21 cellular contexts compared by ENCODE assay signal in genomic region chr2:240630771-240631560, GRCh38. TPM values are rescaled to one million over a fixed set of nuclear protein-coding genes. Genes with fewer than 3 reads are reported as not detected.
"Had no signal": no experiment of that assay in that cellular context is flagged by ENCODE, and none has a peak within 500 bp of the region (broad histone marks: within the 10 kb centered on the region; RNA-seq: fewer than 3 reads in every experiment).

No MANE protein-coding gene starts in this region.

- H3K27me3 Mint-ChIP-seq: activated CD8-positive, alpha-beta memory T cell treated with anti-CD3 and anti-CD28 coated beads, Interleukin-2, amount 10 ng/mL, durations not matched to agents 7 days and 5 days; activated naive CD8-positive, alpha-beta T cell; activated T-cell treated with anti-CD3 and anti-CD28 coated beads, Interleukin-2, amount 50 U/mL, for 24 hours; dendritic cell treated with granulocyte-macrophage colony-stimulating factor and Interleukin-4, amounts not matched to agents 40 ng/mL and 50 ng/mL, for 4 days; stimulated activated naive CD8-positive, alpha-beta T cell treated with anti-CD3 and anti-CD28 coated beads, Interleukin-15, amount 100 ng/mL, for 72 hours had no signal

- H3K4me1 ChIP-seq: body of pancreas, gastrocnemius medialis, uterus had no signal

- H3K36me3 ChIP-seq: gastrocnemius medialis, heart left ventricle, uterus had no signal

- H3K4me3 Mint-ChIP-seq: activated CD8-positive, alpha-beta memory T cell treated with anti-CD3 and anti-CD28 coated beads, Interleukin-2, amount 10 ng/mL, durations not matched to agents 7 days and 5 days; activated naive CD8-positive, alpha-beta T cell; activated T-cell treated with anti-CD3 and anti-CD28 coated beads, Interleukin-2, amount 50 U/mL, for 24 hours; dendritic cell treated with granulocyte-macrophage colony-stimulating factor and Interleukin-4, amounts not matched to agents 40 ng/mL and 50 ng/mL, for 4 days; nephron; stimulated activated naive CD8-positive, alpha-beta T cell treated with anti-CD3 and anti-CD28 coated beads, Interleukin-15, amount 100 ng/mL, for 72 hours had no signal

- H3K4me3 ChIP-seq: body of pancreas, gastrocnemius medialis, heart left ventricle, testis, uterus had no signal

- H3K27me3 ChIP-seq: body of pancreas, heart left ventricle, testis, uterus had no signal

- DNase-seq: activated CD4-positive, alpha-beta T cell treated with anti-CD3 and anti-CD28 coated beads, Interleukin-2, amount 50 U/mL, for 4 hours; activated CD8-positive, alpha-beta memory T cell treated with anti-CD3 and anti-CD28 coated beads, Interleukin-2, amount 10 ng/mL, durations not matched to agents 7 days and 5 days; amygdala; central memory CD4-positive, alpha-beta T cell; erythroblast; mesenchymal stem cell; Right ventricle myocardium superior; testis had no signal

- H3K4me1 Mint-ChIP-seq: nephron had no signal

- H3K27ac Mint-ChIP-seq: activated CD8-positive, alpha-beta memory T cell treated with anti-CD3 and anti-CD28 coated beads, Interleukin-2, amount 10 ng/mL, durations not matched to agents 7 days and 5 days; activated naive CD8-positive, alpha-beta T cell; activated T-cell treated with anti-CD3 and anti-CD28 coated beads, Interleukin-2, amount 50 U/mL, for 24 hours; dendritic cell treated with granulocyte-macrophage colony-stimulating factor and Interleukin-4, amounts not matched to agents 40 ng/mL and 50 ng/mL, for 4 days; nephron; stimulated activated naive CD8-positive, alpha-beta T cell treated with anti-CD3 and anti-CD28 coated beads, Interleukin-15, amount 100 ng/mL, for 72 hours had no signal

- ATAC-seq: activated CD8-positive, alpha-beta memory T cell treated with anti-CD3 and anti-CD28 coated beads, Interleukin-2, amount 10 ng/mL, durations not matched to agents 7 days and 5 days; body of pancreas; gastrocnemius medialis; heart left ventricle; sciatic nerve; stimulated activated naive CD8-positive, alpha-beta T cell treated with anti-CD3 and anti-CD28 coated beads, Interleukin-15, amount 100 ng/mL, for 72 hours had no signal

- H3K27ac ChIP-seq: body of pancreas, gastrocnemius medialis, heart left ventricle, testis, uterus had no signal

- H3K9me3 ChIP-seq: body of pancreas, gastrocnemius medialis, testis, uterus had no signal

RNA-seq across cellular contexts. Expression of gene AQP12B, which starts 51.7 kb away (rescaled TPM):
- total RNA-seq: activated CD8-positive, alpha-beta memory T cell treated with anti-CD3 and anti-CD28 coated beads, Interleukin-2, amount 10 ng/mL, durations not matched to agents 7 days and 5 days; gastrocnemius medialis; heart left ventricle; omental fat pad; pulmonary artery endothelial cell; Right ventricle myocardium superior; sciatic nerve; T-helper 2 cell treated with Interferon-gamma antibody and Interleukin-4, amounts not matched to agents 100 ng/mL and 5 ng/mL, for 36 hours; testis; uterus had no signal
